ENCODE assay signal across 8 cellular contexts in the genomic region with DNA sequence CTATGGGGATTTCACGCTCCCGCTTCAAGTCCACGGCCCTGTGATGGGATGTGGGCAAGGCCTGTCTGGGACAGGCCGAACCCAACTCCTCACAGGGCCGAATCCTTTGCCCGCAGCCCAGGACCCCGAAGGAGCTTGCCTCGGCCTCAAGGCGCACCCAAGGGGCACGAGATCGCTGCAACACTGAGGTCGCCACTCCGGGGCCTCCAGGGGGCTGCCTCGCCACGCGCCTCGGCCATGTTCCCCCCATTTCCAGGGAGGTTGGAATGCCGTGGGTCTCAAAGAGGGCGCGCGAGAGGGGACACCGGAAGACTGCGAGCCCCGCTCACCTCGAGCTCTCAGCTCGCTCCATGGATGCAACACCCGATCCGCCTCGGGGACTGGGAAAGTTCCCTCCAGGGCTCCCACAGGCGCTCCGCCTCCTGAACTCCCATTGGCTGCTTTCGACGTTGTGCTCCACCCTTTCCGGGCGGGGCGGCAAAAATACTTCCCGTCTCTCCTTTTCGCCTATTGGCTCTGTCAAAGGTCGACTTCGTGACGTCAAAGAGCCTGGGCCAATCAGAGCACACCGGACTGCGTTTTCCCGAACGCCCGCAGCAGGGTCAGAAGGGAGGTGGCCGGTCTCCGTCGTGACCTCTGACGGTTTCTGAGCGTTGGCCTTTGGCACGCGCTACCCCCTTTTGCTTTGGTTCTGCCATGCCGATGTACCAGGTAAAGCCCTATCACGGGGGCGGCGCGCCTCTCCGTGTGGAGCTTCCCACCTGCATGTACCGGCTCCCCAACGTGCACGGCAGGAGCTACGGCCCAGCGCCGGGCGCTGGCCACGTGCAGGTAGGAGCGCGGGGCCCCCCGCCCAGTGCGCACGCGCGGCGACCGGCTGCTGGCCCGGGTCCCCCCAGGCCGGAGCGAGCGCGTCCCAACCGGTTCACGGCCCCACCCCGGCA. TPM values are rescaled to one million over a fixed set of nuclear protein-coding genes. Genes with fewer than 3 reads are reported as not detected.
A peak's percentile ranks its signal among the peaks of the same experiment; 100 is the strongest.
DNase-seq lines count a peak whose midpoint lies in the region; ATAC-seq, FAIRE-seq and TF ChIP-seq lines count a peak whose summit lies in the region.

Gene AIMP2, plus strand, starts transcription at position 605 of the 944 bp plus-strand sequence. Its CDS starts 92 bp downstream, at position 697.
A gene with protein sequence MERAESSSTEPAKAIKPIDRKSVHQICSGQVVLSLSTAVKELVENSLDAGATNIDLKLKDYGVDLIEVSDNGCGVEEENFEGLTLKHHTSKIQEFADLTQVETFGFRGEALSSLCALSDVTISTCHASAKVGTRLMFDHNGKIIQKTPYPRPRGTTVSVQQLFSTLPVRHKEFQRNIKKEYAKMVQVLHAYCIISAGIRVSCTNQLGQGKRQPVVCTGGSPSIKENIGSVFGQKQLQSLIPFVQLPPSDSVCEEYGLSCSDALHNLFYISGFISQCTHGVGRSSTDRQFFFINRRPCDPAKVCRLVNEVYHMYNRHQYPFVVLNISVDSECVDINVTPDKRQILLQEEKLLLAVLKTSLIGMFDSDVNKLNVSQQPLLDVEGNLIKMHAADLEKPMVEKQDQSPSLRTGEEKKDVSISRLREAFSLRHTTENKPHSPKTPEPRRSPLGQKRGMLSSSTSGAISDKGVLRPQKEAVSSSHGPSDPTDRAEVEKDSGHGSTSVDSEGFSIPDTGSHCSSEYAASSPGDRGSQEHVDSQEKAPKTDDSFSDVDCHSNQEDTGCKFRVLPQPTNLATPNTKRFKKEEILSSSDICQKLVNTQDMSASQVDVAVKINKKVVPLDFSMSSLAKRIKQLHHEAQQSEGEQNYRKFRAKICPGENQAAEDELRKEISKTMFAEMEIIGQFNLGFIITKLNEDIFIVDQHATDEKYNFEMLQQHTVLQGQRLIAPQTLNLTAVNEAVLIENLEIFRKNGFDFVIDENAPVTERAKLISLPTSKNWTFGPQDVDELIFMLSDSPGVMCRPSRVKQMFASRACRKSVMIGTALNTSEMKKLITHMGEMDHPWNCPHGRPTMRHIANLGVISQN (minus strand): TSS at position 382 of the 944 bp plus-strand sequence. CDS start 30 bp downstream, at position 352.

- H3K27me3 ChIP-seq in H1 (replicated peaks in 1 of 4; ENCODE audit: control insufficient read depth in 3 of 4, extremely low read depth in 1 of 4, insufficient read depth in 3 of 4, low read length in 3 of 4) (no peaks in the 10 kb centered on the region), mesenchymal stem cell (ENCODE audit: control insufficient read depth in 1 of 2, insufficient read depth in 1 of 2, low read length in 2 of 2) (no peaks in the 10 kb centered on the region)

- POLR2A ChIA-PET in H1 (lab: Charles Lee; ENCODE audit: partially characterized antibody): interaction anchor here (0.8 to 8.0 kb wide), 15 partner anchors 9 to 421 kb away, joined by 3 to 66 read pairs (median 5); no protein-coding TSS in a partner anchor

- H3K79me1 ChIP-seq in H1 (ENCODE audit: low read depth, low read length): peaks cover 4% of the 10 kb centered on the region; the same call in 1 of the 2 replicates
- H3K79me1 ChIP-seq in mesenchymal stem cell (replicated peaks; ENCODE audit: low read length, poor library complexity, severe bottlenecking): peaks cover 15% of the 10 kb centered on the region

- H3K14ac ChIP-seq in H1 (ENCODE audit: insufficient read length) (no peak within 1 kb of the TSS), mesenchymal stem cell (ENCODE audit: low read length in 2 of 2) (peak within 1 kb of the TSS in 1 of 2 experiments; percentile 97)

- peaks cover 2% of the 10 kb centered on the region in 2 experiments for H4K20me1 ChIP-seq in H1 (replicated peaks in 1 of 2; ENCODE audit: control insufficient read depth in 1 of 2, insufficient read depth in 2 of 2, low read length in 2 of 2)

- no peak for TF ChIP-seq RAD21 in H1 (IDR thresholded peaks at IDR 0.05 in 1 of 2, conservative IDR thresholded peaks at IDR 0.05 in 1 of 2; ENCODE audit: low read depth in 2 of 2, low read length in 2 of 2)

- H3K18ac ChIP-seq in H1 (ENCODE audit: extremely low read depth, low read length) (peak within 1 kb of the TSS; percentile 93; the same call in 1 of the 2 replicates), mesenchymal stem cell (ENCODE audit: low read depth in 1 of 2, low read length in 2 of 2) (peak within 1 kb of the TSS; percentile 86 to 96)

- H2BK12ac ChIP-seq in H1 (ENCODE audit: low read depth, low read length) (no peak within 1 kb of the TSS), mesenchymal stem cell (ENCODE audit: low read length in 2 of 2) (peak within 1 kb of the TSS in 1 of 2 experiments; percentile 66)

- no peak within 1 kb of the TSS for H2BK20ac ChIP-seq in H1 (ENCODE audit: low read length)

- H3K4me2 ChIP-seq in H1 (ENCODE audit: insufficient read depth in 1 of 2, low read depth in 2 of 2, low read length in 2 of 2) (peak within 1 kb of the TSS; percentile 75 to 84), mesenchymal stem cell (ENCODE audit: low read length, poor library complexity, severe bottlenecking) (peak within 1 kb of the TSS; percentile 84)

- H2AK5ac ChIP-seq in H1 (ENCODE audit: low read depth, low read length) (no peak within 1 kb of the TSS), mesenchymal stem cell (ENCODE audit: low read length, severe bottlenecking) (no peak within 1 kb of the TSS)

- H2BK5ac ChIP-seq in H1 (ENCODE audit: low read depth, low read length) (peak within 1 kb of the TSS; percentile 98), mesenchymal stem cell (ENCODE audit: low read depth, low read length, poor library complexity, severe bottlenecking) (peak within 1 kb of the TSS; percentile 77)

- H4K5ac ChIP-seq in H1 (ENCODE audit: insufficient read length, low read depth, low read length): peak within 1 kb of the TSS; percentile 98

- H3K4me1 ChIP-seq in H1 (replicated peaks in 1 of 4; ENCODE audit: control insufficient read depth in 3 of 4, insufficient read depth in 4 of 4, low read length in 3 of 4) (peaks cover 0 to 3% (median 0%) of the 10 kb centered on the region in 4 experiments; a peak in 1 of 7 replicates), mesenchymal stem cell (ENCODE audit: control insufficient read depth, insufficient read depth, low read depth, low read length) (peaks cover 7% of the 10 kb centered on the region)

- H2BK120ac ChIP-seq in H1 (replicated peaks; ENCODE audit: low read depth, low read length): no peak within 1 kb of the TSS
- H2BK120ac ChIP-seq in mesenchymal stem cell (ENCODE audit: low read depth, low read length): peak within 1 kb of the TSS; percentile 64

- peaks cover 2 to 50% of the 10 kb centered on the region in 2 experiments; a peak in 3 of 4 replicates for H3K79me2 ChIP-seq in H1 (ENCODE audit: control insufficient read depth in 1 of 2, insufficient read depth in 2 of 2, low read length in 2 of 2)

- H2AFZ ChIP-seq in H1 (ENCODE audit: low read length): no peak within 1 kb of the TSS
- H2AFZ ChIP-seq in mesenchymal stem cell (ENCODE audit: low read depth, low read length): peak within 1 kb of the TSS; percentile 89

- TF ChIP-seq POLR2A in H1 (IDR thresholded peaks at IDR 0.05; ENCODE audit: control extremely low read depth in 1 of 2, low read depth in 2 of 2, low read length in 2 of 2): peak; percentile 93 to 99

- peak within 1 kb of the TSS; percentile 88 to 96 (median 95) for H3K9ac ChIP-seq in H1 (replicated peaks in 1 of 4; ENCODE audit: extremely low read depth in 1 of 4, low read depth in 3 of 4, low read length in 3 of 4)
- H3K9ac ChIP-seq in mesenchymal stem cell (ENCODE audit: low read length): peak within 1 kb of the TSS; percentile 95

- in situ Hi-C loops in Caki2 (cut with HindIII; ENCODE audit: low pct_unique_long_range_greater_than_20kb, low sequenced_read_pairs): no loop called here

- H3K4ac ChIP-seq in H1 (replicated peaks; ENCODE audit: insufficient read length, low read depth, low read length) (peak within 1 kb of the TSS; percentile 96), mesenchymal stem cell (ENCODE audit: low read depth in 1 of 2, low read length in 2 of 2) (peak within 1 kb of the TSS in 1 of 2 experiments; percentile 85)

- H3K23ac ChIP-seq in H1 (ENCODE audit: insufficient read length) (no peak within 1 kb of the TSS), mesenchymal stem cell (ENCODE audit: low read length in 2 of 2) (peak within 1 kb of the TSS in 1 of 2 experiments; percentile 91)

- peak; percentile 100 for DNase-seq in Caki2 (ENCODE audit: low read depth)
- peak; percentile 99 for DNase-seq in HTR-8/SVneo (ENCODE audit: insufficient read length, low spot score)
- DNase-seq in NOMO-1 treated with dmso at 0.1 percent for 144 hours (lab: John Stamatoyannopoulos, UW; ENCODE audit: unreplicated experiment): peak; percentile 98
- DNase-seq in activated CD8-positive, alpha-beta memory T cell treated with anti-CD3 and anti-CD28 coated beads for 48 hours (ENCODE audit: low read depth in 2 of 3, low spot score in 2 of 3): peak; percentile 87 to 92 (median 92)
- DNase-seq in H1 (ENCODE audit: low read depth in 1 of 2, low spot score in 2 of 2): peak; percentile 93 to 95
- peak; percentile 99 for DNase-seq in mesenchymal stem cell
- peak; percentile 93 for DNase-seq in stimulated activated CD8-positive, alpha-beta memory T cell treated with anti-CD3 and anti-CD28 coated beads, Interleukin-12 subunit alpha, Interleukin-12 subunit beta, amount 100 ng/mL, for 4 hours (ENCODE audit: low read depth)

- CTCF ChIA-PET in H1 (lab: Charles Lee; ENCODE audit: partially characterized antibody): interaction anchor here (1.3 to 2.9 kb wide), 3 partner anchors 11 to 92 kb away, joined by 4 to 15 read pairs (median 5); no protein-coding TSS in a partner anchor

- no peaks in the 10 kb centered on the region for H3K23me2 ChIP-seq in H1 (ENCODE audit: low read depth, low read length)

- peak within 1 kb of the TSS; percentile 96 for H3K27ac ChIP-seq in H1 (ENCODE audit: low read depth, low read length)
- peak within 1 kb of the TSS; percentile 89 for H3K27ac ChIP-seq in mesenchymal stem cell (ENCODE audit: low read length, poor library complexity, severe bottlenecking)

- H3K4me3 ChIP-seq in H1 (ENCODE audit: extremely low read depth in 1 of 4, insufficient read depth in 2 of 4, low read depth in 3 of 4, low read length in 4 of 4) (peak within 1 kb of the TSS; percentile 53 to 86 (median 77)), mesenchymal stem cell (ENCODE audit: insufficient read depth in 1 of 2, low read depth in 1 of 2, low read length in 2 of 2) (peak within 1 kb of the TSS; percentile 91 to 94)

- H3K56ac ChIP-seq in H1 (replicated peaks; ENCODE audit: insufficient read length, low read depth, low read length): peak within 1 kb of the TSS; percentile 92

- ATAC-seq in GM21367 (IDR thresholded peaks at IDR 0.05; ENCODE audit: unreplicated experiment): peak; percentile 84

- 1% methylated on average over 67 of the region's 84 CpGs; no CpG with 5 or more reads in 1 of the 2 experiments for WGBS in H1 (ENCODE audit: extremely low coverage in 1 of 2, insufficient coverage in 1 of 2, insufficient read length in 1 of 2, insufficient replicate concordance in 2 of 2, low coverage in 1 of 2, low lambda C conversion rate in 2 of 2, missing lambda C conversion rate in 1 of 2), 2 experiments
- WGBS in mesenchymal stem cell: under 1% methylated on average over 81 of the region's 84 CpGs

- FAIRE-seq in HTR-8/SVneo (lab: Jason Lieb, UNC): peak; percentile 52
- no peak for FAIRE-seq in H1 (lab: Jason Lieb, UNC)

- no peak for TF ChIP-seq EP300 in H1 (IDR thresholded peaks at IDR 0.05; ENCODE audit: borderline replicate concordance in 1 of 2, low read depth in 2 of 2, low read length in 2 of 2)

- H4K8ac ChIP-seq in H1 (ENCODE audit: extremely low read depth, insufficient read depth, low read length): peak within 1 kb of the TSS; percentile 99; the same call in 1 of the 2 replicates
- H4K8ac ChIP-seq in mesenchymal stem cell (ENCODE audit: low read length): peak within 1 kb of the TSS; percentile 78

- peaks cover 0 to 33% (median 7%) of the 10 kb centered on the region in 4 experiments; a peak in 5 of 8 replicates for H3K36me3 ChIP-seq in H1 (ENCODE audit: control insufficient read depth in 2 of 4, insufficient read depth in 4 of 4, low read length in 3 of 4)
- H3K36me3 ChIP-seq in mesenchymal stem cell (ENCODE audit: control insufficient read depth in 1 of 2, insufficient read depth in 2 of 2, low read depth in 1 of 2, low read length in 2 of 2): peaks cover 9 to 18% of the 10 kb centered on the region in 2 experiments

- H4K91ac ChIP-seq in H1 (replicated peaks; ENCODE audit: insufficient read length, low read length): peak within 1 kb of the TSS; percentile 99
- H4K91ac ChIP-seq in mesenchymal stem cell (ENCODE audit: low read length): peak within 1 kb of the TSS; percentile 78

- H3K9me3 ChIP-seq in H1 (ENCODE audit: insufficient read depth in 2 of 2, low read depth in 1 of 2, low read length in 1 of 2): no peaks in the 10 kb centered on the region
- H3K9me3 ChIP-seq in mesenchymal stem cell (ENCODE audit: control insufficient read depth, low read length): no peaks in the 10 kb centered on the region

- no peak for TF ChIP-seq CTCF in H1 (IDR thresholded peaks at IDR 0.05; ENCODE audit: control extremely low read depth in 1 of 3, insufficient read depth in 1 of 3, low read depth in 1 of 3, low read length in 3 of 3)

- H2BK15ac ChIP-seq in H1 (ENCODE audit: low read length) (no peak within 1 kb of the TSS), mesenchymal stem cell (ENCODE audit: low read depth, poor library complexity, severe bottlenecking) (peak within 1 kb of the TSS; percentile 63)

RNA-seq across cellular contexts. Expression of gene AIMP2, which starts in this region (rescaled TPM):
- 114 and 138 TPM in 2 replicates for total RNA-seq in Caki2 (2014; rRNA removed; shearing (Covaris generic); ENCODE audit: low replicate concordance)
- 82.4 and 85.6 TPM in 2 replicates for total RNA-seq in H1 (2021; fragmentation: NEBNext Ultra II Directional; extraction: Animal tissue kit (Norgen Biotek cat#: 25700))
- polyA plus RNA-seq in H1 (2011; rRNA removed): 94.7 and 99.0 TPM in 2 replicates
- polyA plus RNA-seq in H1 (2011; cell fraction: cytosol; rRNA removed): 89.4 TPM
- polyA plus RNA-seq in H1 (2011; cell fraction: nucleus; rRNA removed): 68.2 TPM
- polyA plus RNA-seq in H1 (2012, experiment 1 of 2): 69.9 to 80.3 TPM (median 78.0 TPM) in 4 replicates
- 70.6 TPM for polyA plus RNA-seq in H1 (2012, experiment 2 of 2)
- polyA plus RNA-seq in H1 (2013, experiment 1 of 2): 77.2 TPM
- polyA plus RNA-seq in H1 (2013, experiment 2 of 2): 76.5 TPM
- 66.1 and 78.4 TPM in 2 replicates for polyA minus RNA-seq in H1 (2011; rRNA and poly(A)+ RNA removed)
- 52.8 TPM for polyA minus RNA-seq in H1 (2011; cell fraction: cytosol; rRNA and poly(A)+ RNA removed)
- polyA minus RNA-seq in H1 (2011; cell fraction: nucleus; rRNA and poly(A)+ RNA removed): 46.9 TPM
- polyA plus RNA-seq in mesenchymal stem cell (2013, experiment 1 of 2): 45.3 TPM
- polyA plus RNA-seq in mesenchymal stem cell (2013, experiment 2 of 2): 43.3 TPM

RNA-seq across cellular contexts. Expression of the second gene that starts in this region (rescaled TPM):
- total RNA-seq in Caki2 (2014; rRNA removed; shearing (Covaris generic); ENCODE audit: low replicate concordance): 23.9 and 25.2 TPM in 2 replicates
- 11.1 and 12.1 TPM in 2 replicates for total RNA-seq in H1 (2021; fragmentation: NEBNext Ultra II Directional; extraction: Animal tissue kit (Norgen Biotek cat#: 25700))
- polyA plus RNA-seq in H1 (2011; rRNA removed): 3.3 and 4.8 TPM in 2 replicates
- 6.3 TPM for polyA plus RNA-seq in H1 (2011; cell fraction: cytosol; rRNA removed)
- 4.3 TPM for polyA plus RNA-seq in H1 (2011; cell fraction: nucleus; rRNA removed)
- polyA plus RNA-seq in H1 (2012, experiment 1 of 2): 7.3 to 10.4 TPM (median 8.2 TPM) in 4 replicates
- 1.6 TPM for polyA plus RNA-seq in H1 (2012, experiment 2 of 2)
- 6.8 TPM for polyA plus RNA-seq in H1 (2013, experiment 1 of 2)
- polyA plus RNA-seq in H1 (2013, experiment 2 of 2): 7.3 TPM
- 12.4 and 13.4 TPM in 2 replicates for polyA minus RNA-seq in H1 (2011; rRNA and poly(A)+ RNA removed)
- polyA minus RNA-seq in H1 (2011; cell fraction: cytosol; rRNA and poly(A)+ RNA removed): 6.3 TPM
- polyA minus RNA-seq in H1 (2011; cell fraction: nucleus; rRNA and poly(A)+ RNA removed): 12.5 TPM
- 6.3 TPM for polyA plus RNA-seq in mesenchymal stem cell (2013, experiment 1 of 2)
- 6.5 TPM for polyA plus RNA-seq in mesenchymal stem cell (2013, experiment 2 of 2)

Comparison
In these comparisons a context has a peak if more than half of its experiments do, and no peak if none do; other contexts are left out.
1. Peak in every context shown above with its lines: DNase-seq, ATAC-seq, H3K4me3 ChIP-seq and H3K27ac ChIP-seq.